In genomic region chr5:174145821-174146220, GRCh38 we compare ENCODE assay signal across 12 cellular contexts.
DNase-seq lines count a peak whose midpoint lies in the region; ATAC-seq and TF ChIP-seq lines count a peak whose summit lies in the region.
"Had no signal": no experiment of that assay in that cellular context is flagged by ENCODE, and none has a peak within 500 bp of the region (broad histone marks: within the 10 kb centered on the region; RNA-seq: fewer than 3 reads in every experiment).

No MANE protein-coding gene starts in this region.

- H3K4me1 ChIP-seq in gastroesophageal sphincter = no peaks in the 10 kb centered on the region
- H3K4me1 ChIP-seq: left lung had no signal

- H3K27ac ChIP-seq in gastroesophageal sphincter = no peak overlapping the region
- H3K27ac ChIP-seq: left lung had no signal

- no peak overlapping the region for H3K27ac Mint-ChIP-seq in type B pancreatic cell
- H3K27ac Mint-ChIP-seq: activated B cell treated with CpG ODN at 0.5 μM for 24 hours had no signal

- no peak for ATAC-seq in gastroesophageal sphincter
- ATAC-seq in GM21381 (IDR thresholded peaks at IDR 0.05; ENCODE audit: unreplicated experiment) = no peak
- ATAC-seq: left lung had no signal

- H3K27me3 Mint-ChIP-seq in type B pancreatic cell = peaks cover 44% of the 10 kb centered on the region

- no peak for TF ChIP-seq EP300 in gastroesophageal sphincter (IDR thresholded peaks at IDR 0.05)

- H3K27me3 ChIP-seq in gastroesophageal sphincter = peaks cover 19% of the 10 kb centered on the region
- H3K27me3 ChIP-seq: left lung had no signal

- H3K4me3 Mint-ChIP-seq in type B pancreatic cell = no peak overlapping the region
- H3K4me3 Mint-ChIP-seq: activated B cell treated with CpG ODN at 0.5 μM for 24 hours had no signal

- no peaks in the 10 kb centered on the region for H3K36me3 Mint-ChIP-seq in type B pancreatic cell

- WGBS in gastroesophageal sphincter (ENCODE audit: low coverage in 1 of 2), 2 donors = 50% methylated on average over 2 of the region's 5 CpGs; no CpG with 5 or more reads in 1 of the 2 donors

- no peak for TF ChIP-seq POLR2A in gastroesophageal sphincter (IDR thresholded peaks at IDR 0.05)

- H3K4me1 Mint-ChIP-seq in type B pancreatic cell (ENCODE audit: unreplicated experiment) = no peaks in the 10 kb centered on the region
- H3K4me1 Mint-ChIP-seq: activated B cell treated with CpG ODN at 0.5 μM for 24 hours had no signal

- H3K9me3 Mint-ChIP-seq in type B pancreatic cell = no peaks in the 10 kb centered on the region
- H3K9me3 Mint-ChIP-seq: activated B cell treated with CpG ODN at 0.5 μM for 24 hours had no signal

- H3K4me3 ChIP-seq in gastroesophageal sphincter = no peak overlapping the region
- H3K4me3 ChIP-seq: left lung had no signal

- DNase-seq in stimulated activated CD4-positive, alpha-beta T cell treated with anti-CD3 and anti-CD28 coated beads, Interleukin-12 subunit alpha, Interleukin-12 subunit beta, amount 100 ng/mL, for 48 hours (ENCODE audit: low read depth in 2 of 3, low spot score in 1 of 3) = peak; percentile 3 to 16 (median 4)
- DNase-seq in stimulated activated CD4-positive, alpha-beta T cell treated with anti-CD3 and anti-CD28 coated beads, Interleukin-4, amount 100 ng/mL, for 1 hour = no peak
- DNase-seq in SW480 (ENCODE audit: low spot score) (peak; percentile 54), iPS DF 19.7 (ENCODE audit: low read depth, low spot score) (peak; percentile 12), type B pancreatic cell (ENCODE audit: extremely low spot score, unreplicated experiment) (peak; percentile 57)
- DNase-seq in activated CD4-positive, CD25-positive, alpha-beta regulatory T cell treated with anti-CD3 and anti-CD28 coated beads, Interleukin-2, amount 50 U/mL, for 72 hours = no peak
- DNase-seq: activated B cell treated with CpG ODN at 0.5 μM for 24 hours, amniotic stem cell, erythroblast, left lung had no signal

- H3K36me3 ChIP-seq in gastroesophageal sphincter = no peaks in the 10 kb centered on the region
- H3K36me3 ChIP-seq: left lung had no signal

- no peak for TF ChIP-seq CTCF in type B pancreatic cell (conservative IDR thresholded peaks at IDR 0.05)
- TF ChIP-seq CTCF in gastroesophageal sphincter (IDR thresholded peaks at IDR 0.05) = no peak

- H3K9me3 ChIP-seq in gastroesophageal sphincter = no peaks in the 10 kb centered on the region
- H3K9me3 ChIP-seq: left lung had no signal

Comparison
In these comparisons a context has a peak if more than half of its experiments do, and no peak if none do; other contexts are left out.
1. DNase-seq: peak in stimulated activated CD4-positive, alpha-beta T cell treated with anti-CD3 and anti-CD28 coated beads, Interleukin-12 subunit alpha, Interleukin-12 subunit beta, amount 100 ng/mL, for 48 hours (3 of 3), SW480 (single experiment), iPS DF 19.7 (single experiment) and type B pancreatic cell (single experiment); none in stimulated activated CD4-positive, alpha-beta T cell treated with anti-CD3 and anti-CD28 coated beads, Interleukin-4, amount 100 ng/mL, for 1 hour (single experiment) and activated CD4-positive, CD25-positive, alpha-beta regulatory T cell treated with anti-CD3 and anti-CD28 coated beads, Interleukin-2, amount 50 U/mL, for 72 hours (single experiment).